ENCODE assay signal across 11 cellular contexts in the genomic region with DNA sequence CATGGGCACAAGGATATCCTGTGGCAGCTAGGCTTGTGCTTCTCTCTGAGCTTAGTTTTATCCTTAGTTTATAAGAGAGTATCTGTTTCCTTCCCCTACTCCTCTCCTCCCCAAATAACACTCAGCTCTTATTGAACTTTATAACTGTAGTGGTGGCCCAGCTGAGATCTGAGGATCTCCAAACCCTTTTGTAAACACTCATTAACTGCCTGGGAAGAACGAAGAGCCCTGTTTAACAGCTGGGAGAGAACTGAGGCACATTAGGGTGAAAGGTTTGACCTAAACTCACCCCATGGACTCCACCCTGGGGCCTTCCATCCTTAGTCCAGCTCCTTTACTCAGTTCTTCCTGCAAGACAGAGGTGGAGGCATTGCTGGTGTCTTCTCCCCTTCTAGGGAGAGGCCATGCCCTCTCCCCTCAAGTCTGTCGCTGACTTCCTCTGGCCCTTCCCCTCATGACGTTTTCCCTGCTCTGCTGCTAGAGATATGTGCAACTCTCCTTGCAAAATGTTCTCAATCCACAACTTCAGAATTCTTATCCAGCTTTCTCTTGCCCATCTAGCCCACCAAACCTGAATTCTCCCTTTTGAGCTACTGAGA. TPM values are rescaled to one million over a fixed set of nuclear protein-coding genes. Genes with fewer than 3 reads are reported as not detected.
A peak's percentile ranks its signal among the peaks of the same experiment; 100 is the strongest.
DNase-seq lines count a peak whose midpoint lies in the region; ATAC-seq and TF ChIP-seq lines count a peak whose summit lies in the region.
"Had no signal": no experiment of that assay in that cellular context is flagged by ENCODE, and none has a peak within 500 bp of the region (broad histone marks: within the 10 kb centered on the region; RNA-seq: fewer than 3 reads in every experiment).

No MANE protein-coding gene starts in this region.

- H2AFZ ChIP-seq in PC-9 (no peak overlapping the region), fibroblast of lung (ENCODE audit: low read length) (no peak overlapping the region)

- H3K27ac ChIP-seq in PC-9 = no peak overlapping the region
- peak overlapping the region; percentile 64 for H3K27ac ChIP-seq in fibroblast of lung (ENCODE audit: insufficient read depth, low read length)
- peak overlapping the region; percentile 67 for H3K27ac ChIP-seq in skeletal muscle tissue (ENCODE audit: low read depth, low read length)

- no peak overlapping the region for H3K4me3 Mint-ChIP-seq in type B pancreatic cell

- intact Hi-C loops in PC-9 (cut with micrococcal nuclease; ENCODE audit: unreplicated experiment) = no loop called here

- peaks cover 45% of the 10 kb centered on the region for H3K4me1 Mint-ChIP-seq in type B pancreatic cell (ENCODE audit: unreplicated experiment)

- no peaks in the 10 kb centered on the region for H3K9me2 ChIP-seq in PC-9 (ENCODE audit: insufficient read depth)

- H3K4me2 ChIP-seq in PC-9 (peak overlapping the region; percentile 89; the same call in 1 of the 2 replicates), fibroblast of lung (ENCODE audit: extremely low read depth, insufficient read depth, low read length) (peak overlapping the region; percentile 19)

- no peaks in the 10 kb centered on the region for H3K27me3 Mint-ChIP-seq in type B pancreatic cell

- peaks cover 55% of the 10 kb centered on the region for H3F3A ChIP-seq in PC-9 (ENCODE audit: insufficient read depth, low read depth)

- ATAC-seq in HG03432 (IDR thresholded peaks at IDR 0.05; ENCODE audit: unreplicated experiment) = no peak

- peaks cover 90% of the 10 kb centered on the region for H3K4me1 ChIP-seq in PC-9 (replicated peaks; ENCODE audit: insufficient read depth)
- peaks cover 62% of the 10 kb centered on the region for H3K4me1 ChIP-seq in fibroblast of lung (ENCODE audit: control insufficient read depth, extremely low read depth, insufficient read depth, low read length)
- H3K4me1 ChIP-seq in skeletal muscle tissue (ENCODE audit: control insufficient read depth in 3 of 3, insufficient read depth in 3 of 3, low read length in 3 of 3) = peaks cover 77 to 88% (median 84%) of the 10 kb centered on the region in 3 donors

- H3K27me3 ChIP-seq in PC-9 (ENCODE audit: insufficient read depth, low read depth) (no peaks in the 10 kb centered on the region), fibroblast of lung (ENCODE audit: control insufficient read depth, insufficient read depth, low read length) (no peaks in the 10 kb centered on the region), skeletal muscle tissue (ENCODE audit: control insufficient read depth in 3 of 3, insufficient read depth in 3 of 3, low read length in 3 of 3) (no peaks in the 10 kb centered on the region)

- no peak overlapping the region for H3K4me3 ChIP-seq in PC-9
- H3K4me3 ChIP-seq in fibroblast of lung (replicated peaks in 1 of 4; ENCODE audit: control extremely low read depth in 1 of 4, insufficient read depth in 1 of 4, low read depth in 3 of 4, low read length in 4 of 4) = no peak overlapping the region
- H3K4me3 ChIP-seq in skeletal muscle tissue (ENCODE audit: low read length in 3 of 3) = no peak overlapping the region

- H3K9me3 Mint-ChIP-seq in type B pancreatic cell = no peaks in the 10 kb centered on the region

- POLR2A ChIA-PET in PC-9 (lab: Charles Lee; ENCODE audit: unreplicated experiment) = interaction anchor here (0.6 to 0.7 kb wide), 2 partner anchors 8 to 232 kb away, joined by 3 to 6 read pairs; no protein-coding TSS in a partner anchor

- no peak for TF ChIP-seq CTCF in PC-9 (conservative IDR thresholded peaks at IDR 0.05)
- TF ChIP-seq CTCF in fibroblast of lung (conservative IDR thresholded peaks at IDR 0.05 in 1 of 2, IDR thresholded peaks at IDR 0.05 in 1 of 2; ENCODE audit: low read depth in 1 of 2, low read length in 2 of 2) = no peak
- no peak for TF ChIP-seq CTCF in type B pancreatic cell (conservative IDR thresholded peaks at IDR 0.05)

- H3K9ac ChIP-seq in fibroblast of lung (ENCODE audit: insufficient read depth, low read length) = no peak overlapping the region
- H3K9ac ChIP-seq in skeletal muscle tissue (ENCODE audit: low read depth in 1 of 3, low read length in 3 of 3) = peak overlapping the region; percentile 13 to 64 (median 34)

- no TSS peak for BruUV-seq in PC-9 (replicated peaks; lab: Mats Ljungman, UMichigan)

- no peaks in the 10 kb centered on the region for H3K79me2 ChIP-seq in PC-9 (ENCODE audit: low read depth)
- H3K79me2 ChIP-seq in fibroblast of lung (ENCODE audit: control insufficient read depth, insufficient read depth, low read length) = no peaks in the 10 kb centered on the region

- H3K9me3 ChIP-seq in PC-9 (ENCODE audit: insufficient read depth, low read depth) = no peaks in the 10 kb centered on the region
- no peaks in the 10 kb centered on the region for H3K9me3 ChIP-seq in fibroblast of lung (ENCODE audit: control insufficient read depth, insufficient read depth, low read depth, low read length)
- H3K9me3 ChIP-seq in skeletal muscle tissue (ENCODE audit: control insufficient read depth in 3 of 3, low read length in 3 of 3) = no peaks in the 10 kb centered on the region

- no peak overlapping the region for H3K27ac Mint-ChIP-seq in type B pancreatic cell

- H3K36me3 Mint-ChIP-seq in type B pancreatic cell = no peaks in the 10 kb centered on the region

- DNase-seq in DMS53 (lab: John Stamatoyannopoulos, UW) (peak; percentile 45), DMS53 treated with DMSO at 0.1 percent for 48 hours (lab: John Stamatoyannopoulos, UW; ENCODE audit: unreplicated experiment) (no peak), PC-9 (no peak), fibroblast of lung (ENCODE audit: low read depth in 2 of 2) (peak in 1 of 2 donors; percentile 59), type B pancreatic cell (ENCODE audit: extremely low spot score, unreplicated experiment) (no peak), NCI-H774 (lab: John Stamatoyannopoulos, UW) (no peak)
- DNase-seq: 8988T had no signal

- CTCF ChIA-PET in PC-9 (lab: Charles Lee) = interaction anchor here (0.6 kb wide), 1 partner anchor 20 kb away, joined by 5 read pairs; no protein-coding TSS in a partner anchor

- no peaks in the 10 kb centered on the region for H3K36me3 ChIP-seq in PC-9 (ENCODE audit: low read depth)
- no peaks in the 10 kb centered on the region for H3K36me3 ChIP-seq in fibroblast of lung (ENCODE audit: control insufficient read depth, insufficient read depth, low read length)
- H3K36me3 ChIP-seq in skeletal muscle tissue (ENCODE audit: control insufficient read depth in 3 of 3, insufficient read depth in 3 of 3, low read length in 3 of 3) = no peaks in the 10 kb centered on the region

- H4K20me1 ChIP-seq in PC-9 (ENCODE audit: insufficient read depth) = no peaks in the 10 kb centered on the region
- H4K20me1 ChIP-seq in fibroblast of lung (ENCODE audit: control insufficient read depth, extremely low read depth, insufficient read depth, low read length) = no peaks in the 10 kb centered on the region

RNA-seq across cellular contexts. Expression of a gene that starts 1.2 kb away (rescaled TPM):
- total RNA-seq in PC-9 (2021) (21.5 and 21.8 TPM in 2 replicates), fibroblast of lung (7.8 and 10.5 TPM in 2 replicates), skeletal muscle tissue (17.2 TPM), type B pancreatic cell (ENCODE audit: low replicate concordance) (23.8 and 34.3 TPM in 2 replicates)
- polyA plus RNA-seq in fibroblast of lung = 7.0 and 7.6 TPM in 2 replicates
- polyA plus RNA-seq in fibroblast of lung (2012) = 27.6 and 29.8 TPM in 2 replicates
- polyA minus RNA-seq in fibroblast of lung (ENCODE audit: low replicate concordance) = 39.2 and 44.6 TPM in 2 replicates

RNA-seq across cellular contexts. Expression of a gene that starts 20.1 kb away (rescaled TPM):
- total RNA-seq in PC-9 (2021) = 37.8 and 44.9 TPM in 2 replicates
- total RNA-seq in fibroblast of lung = 1.3 and 4.5 TPM in 2 replicates
- 16.3 and 45.4 TPM in 2 replicates for polyA plus RNA-seq in fibroblast of lung
- polyA plus RNA-seq in fibroblast of lung (2012) = 9.1 and 27.8 TPM in 2 replicates
- 2.0 and 6.4 TPM in 2 replicates for polyA minus RNA-seq in fibroblast of lung (ENCODE audit: low replicate concordance)
- 4.2 TPM for total RNA-seq in skeletal muscle tissue
- total RNA-seq in type B pancreatic cell (ENCODE audit: low replicate concordance) = 23.2 and 50.3 TPM in 2 replicates

RNA-seq across cellular contexts. Expression of a gene that starts 56.7 kb away (rescaled TPM):
- total RNA-seq in PC-9 (2021) (not detected in 2 replicates), fibroblast of lung (3.9 and 4.3 TPM in 2 replicates), skeletal muscle tissue (0.52 TPM), type B pancreatic cell (ENCODE audit: low replicate concordance) (0.36 and 0.43 TPM in 2 replicates)
- 0.16 and 0.99 TPM in 2 replicates for polyA plus RNA-seq in fibroblast of lung
- polyA plus RNA-seq in fibroblast of lung (2012) = 0.36 TPM in 1 of 2 replicates, not detected in the other
- 0.63 TPM in 1 of 2 replicates, not detected in the other for polyA minus RNA-seq in fibroblast of lung (ENCODE audit: low replicate concordance)
- total RNA-seq: MCF 10A, RPMI7951 had no signal
